Comparison of ENCODE assay signal across 13 cellular contexts in genomic region chr3:16887130-16887529, GRCh38. TPM values are rescaled to one million over a fixed set of nuclear protein-coding genes. Genes with fewer than 3 reads are reported as not detected.
DNase-seq lines count a peak whose midpoint lies in the region; ATAC-seq and TF ChIP-seq lines count a peak whose summit lies in the region.
"Had no signal": no experiment of that assay in that cellular context is flagged by ENCODE, and none has a peak within 500 bp of the region (broad histone marks: within the 10 kb centered on the region; RNA-seq: fewer than 3 reads in every experiment).

No MANE protein-coding gene starts in this region.

- no peaks in the 10 kb centered on the region for H3K9me3 ChIP-seq in lower lobe of right lung

- DNase-seq in stimulated activated naive CD8-positive, alpha-beta T cell treated with anti-CD3 and anti-CD28 coated beads, Interleukin-15, Interleukin-2, amounts not matched to agents 100 U/mL and 50 U/mL, for 24 hours = no peak
- no peak for DNase-seq in activated CD8-positive, alpha-beta T cell treated with anti-CD3 and anti-CD28 coated beads for 36 hours
- DNase-seq in lower lobe of right lung (no peak), DMS153 (lab: John Stamatoyannopoulos, UW) (no peak)
- no peak for DNase-seq in stimulated activated CD4-positive, alpha-beta T cell treated with anti-CD3 and anti-CD28 coated beads, Interleukin-2, amount 100 ng/mL, for 24 hours
- DNase-seq: NCI-H1092; NCI-H446; occipital lobe; stimulated activated CD4-positive, alpha-beta T cell treated with anti-CD3 and anti-CD28 coated beads, Interleukin-12 subunit alpha, Interleukin-12 subunit beta, amount 100 ng/mL, for 4 hours had no signal

- H3K27me3 Mint-ChIP-seq in stimulated activated naive CD8-positive, alpha-beta T cell treated with anti-CD3 and anti-CD28 coated beads, Interleukin-15, Interleukin-2, amounts not matched to agents 100 ng/mL and 50 ng/mL, for 24 hours = no peaks in the 10 kb centered on the region
- H3K27me3 Mint-ChIP-seq in activated CD8-positive, alpha-beta T cell treated with anti-CD3 and anti-CD28 coated beads for 36 hours = no peaks in the 10 kb centered on the region

- no peaks in the 10 kb centered on the region for H3K9me3 Mint-ChIP-seq in stimulated activated naive CD8-positive, alpha-beta T cell treated with anti-CD3 and anti-CD28 coated beads, Interleukin-15, Interleukin-2, amounts not matched to agents 100 ng/mL and 50 ng/mL, for 24 hours
- no peaks in the 10 kb centered on the region for H3K9me3 Mint-ChIP-seq in activated CD8-positive, alpha-beta T cell treated with anti-CD3 and anti-CD28 coated beads for 36 hours

- no peaks in the 10 kb centered on the region for H3K27me3 ChIP-seq in lower lobe of right lung (ENCODE audit: low read depth)

- H3K27ac Mint-ChIP-seq in stimulated activated naive CD8-positive, alpha-beta T cell treated with anti-CD3 and anti-CD28 coated beads, Interleukin-15, Interleukin-2, amounts not matched to agents 100 ng/mL and 50 ng/mL, for 24 hours = peak overlapping the region; percentile 91
- peak overlapping the region; percentile 98 for H3K27ac Mint-ChIP-seq in activated CD8-positive, alpha-beta T cell treated with anti-CD3 and anti-CD28 coated beads for 36 hours

- peaks cover 34% of the 10 kb centered on the region for H3K4me1 ChIP-seq in lower lobe of right lung

- H3K27ac ChIP-seq in lower lobe of right lung = no peak overlapping the region
- H3K27ac ChIP-seq: C4-2B had no signal

- H3K36me3 Mint-ChIP-seq in stimulated activated naive CD8-positive, alpha-beta T cell treated with anti-CD3 and anti-CD28 coated beads, Interleukin-15, Interleukin-2, amounts not matched to agents 100 ng/mL and 50 ng/mL, for 24 hours (ENCODE audit: low read depth) = no peaks in the 10 kb centered on the region
- no peaks in the 10 kb centered on the region for H3K36me3 Mint-ChIP-seq in activated CD8-positive, alpha-beta T cell treated with anti-CD3 and anti-CD28 coated beads for 36 hours (ENCODE audit: low read depth)

- peaks cover 55% of the 10 kb centered on the region for H3K4me1 Mint-ChIP-seq in stimulated activated naive CD8-positive, alpha-beta T cell treated with anti-CD3 and anti-CD28 coated beads, Interleukin-15, Interleukin-2, amounts not matched to agents 100 ng/mL and 50 ng/mL, for 24 hours (ENCODE audit: low read depth)
- peaks cover 49% of the 10 kb centered on the region for H3K4me1 Mint-ChIP-seq in activated CD8-positive, alpha-beta T cell treated with anti-CD3 and anti-CD28 coated beads for 36 hours (ENCODE audit: low read depth)

- no peak for ATAC-seq in stimulated activated naive CD8-positive, alpha-beta T cell treated with anti-CD3 and anti-CD28 coated beads, Interleukin-15, Interleukin-2, amounts not matched to agents 100 U/mL and 50 U/mL, for 24 hours
- no peak for ATAC-seq in activated CD8-positive, alpha-beta T cell treated with anti-CD3 and anti-CD28 coated beads for 36 hours
- ATAC-seq in lower lobe of right lung = no peak
- no peak for ATAC-seq in GM21367 (IDR thresholded peaks at IDR 0.05; ENCODE audit: unreplicated experiment)
- ATAC-seq in GM18873 (IDR thresholded peaks at IDR 0.05; ENCODE audit: low FRiP score, unreplicated experiment) = no peak

- POLR2A ChIA-PET in activated CD8-positive, alpha-beta T cell treated with anti-CD3 and anti-CD28 coated beads for 36 hours (lab: Charles Lee) = interaction anchor here (0.8 to 1.7 kb wide), 2 partner anchors 9 to 280 kb away, joined by 3 to 8 read pairs; no protein-coding TSS in a partner anchor

- no peaks in the 10 kb centered on the region for H3K36me3 ChIP-seq in lower lobe of right lung

- H3K4me3 Mint-ChIP-seq in stimulated activated naive CD8-positive, alpha-beta T cell treated with anti-CD3 and anti-CD28 coated beads, Interleukin-15, Interleukin-2, amounts not matched to agents 100 ng/mL and 50 ng/mL, for 24 hours = peak overlapping the region; percentile 94
- peak overlapping the region; percentile 95 for H3K4me3 Mint-ChIP-seq in activated CD8-positive, alpha-beta T cell treated with anti-CD3 and anti-CD28 coated beads for 36 hours

- intact Hi-C loops in activated CD8-positive, alpha-beta T cell treated with anti-CD3 and anti-CD28 coated beads for 36 hours (cut with micrococcal nuclease) = loop anchor here (5.0 kb wide), 4 partner anchors 40 to 345 kb away; no protein-coding TSS in a partner anchor
- intact Hi-C loops in lower lobe of right lung (cut with DNase I) = no loop called here

- H3K4me3 ChIP-seq in lower lobe of right lung = peak overlapping the region; percentile 80

- CTCF ChIA-PET in activated CD8-positive, alpha-beta T cell treated with anti-CD3 and anti-CD28 coated beads for 36 hours (lab: Charles Lee) = interaction anchor here (0.8 to 7.0 kb wide), 4 partner anchors 9 to 265 kb away, joined by 4 to 32 read pairs (median 7); no protein-coding TSS in a partner anchor

- TF ChIP-seq CTCF in activated CD8-positive, alpha-beta T cell treated with anti-CD3 and anti-CD28 coated beads for 36 hours (IDR thresholded peaks at IDR 0.05) = no peak
- TF ChIP-seq CTCF in lower lobe of right lung (IDR thresholded peaks at IDR 0.05) = no peak

RNA-seq across cellular contexts. Expression of gene PLCL2, which starts 2.4 kb away (rescaled TPM):
- total RNA-seq in activated CD8-positive, alpha-beta T cell treated with anti-CD3 and anti-CD28 coated beads for 36 hours = 10 to 100 TPM; 19.4 to 19.7 TPM
- 12.1 TPM for total RNA-seq in lower lobe of right lung
